26 cellular contexts compared by ENCODE assay signal in the genomic region with DNA sequence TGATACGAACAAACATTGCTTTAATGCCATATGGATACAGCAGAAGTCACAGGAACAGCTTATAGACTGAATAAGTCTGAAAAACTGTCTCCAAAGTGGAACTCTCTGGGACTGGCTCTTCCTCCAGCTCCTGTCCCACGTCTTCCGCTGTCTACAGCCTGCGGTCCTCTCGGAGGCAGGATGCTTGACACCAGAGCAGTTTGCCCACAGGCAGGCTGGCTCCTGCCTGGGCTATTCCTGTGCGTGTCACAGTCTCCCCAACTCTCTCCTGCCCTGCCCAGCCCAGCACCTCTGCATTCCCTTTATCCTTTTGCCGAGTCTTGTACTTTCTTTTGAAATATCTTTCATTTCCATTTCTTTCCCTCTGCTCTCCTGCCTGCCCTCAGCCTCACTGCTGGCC.
"Had no signal": no experiment of that assay in that cellular context is flagged by ENCODE, and none has a peak within 500 bp of the region (broad histone marks: within the 10 kb centered on the region; RNA-seq: fewer than 3 reads in every experiment).

No MANE protein-coding gene starts in this region.

- DNase-seq: dermis blood vessel endothelial cell; effector memory CD4-positive, alpha-beta T cell; foreskin melanocyte; kidney; mesenchymal stem cell; mucosa of descending colon; naive B cell; nucleus accumbens; right cardiac atrium; sigmoid colon; stimulated activated CD4-positive, alpha-beta T cell treated with anti-CD3 and anti-CD28 coated beads, Interleukin-2, amount 100 ng/mL, for 24 hours; stimulated activated CD4-positive, alpha-beta T cell treated with anti-CD3 and anti-CD28 coated beads, Interleukin-4, amount 100 ng/mL, for 24 hours; stimulated activated naive CD4-positive, alpha-beta T cell treated with Interleukin-2 at 50 U/mL for 16 hours; stomach; transverse colon; upper lobe of right lung; uterus had no signal

- H3K9ac ChIP-seq: neural progenitor cell had no signal

- H3K9me3 Mint-ChIP-seq: mesothelial cell of epicardium; natural killer cell treated with Interleukin-12 subunit alpha and Interleukin-12 subunit beta and Interleukin-15 and Interleukin-18, amount 100 ng/mL, for 72 hours; stimulated activated effector memory CD8-positive, alpha-beta T cell treated with anti-CD3 and anti-CD28 coated beads, Interleukin-12 subunit alpha, Interleukin-12 subunit beta, amount 100 ng/mL, for 72 hours had no signal

- FAIRE-seq: endothelial cell of umbilical vein, kidney had no signal

- H3K27ac ChIP-seq: coronary artery, neural progenitor cell, prostate gland, sigmoid colon, stomach, thoracic aorta, transverse colon, upper lobe of right lung, uterus had no signal

- H3K36me3 ChIP-seq: neural progenitor cell, prostate gland, sigmoid colon, stomach, thoracic aorta, transverse colon, upper lobe of right lung, uterus had no signal

- H3K27ac Mint-ChIP-seq: mesothelial cell of epicardium; naive B cell; natural killer cell treated with Interleukin-12 subunit alpha and Interleukin-12 subunit beta and Interleukin-15 and Interleukin-18, amount 100 ng/mL, for 72 hours; neural progenitor cell; stimulated activated effector memory CD8-positive, alpha-beta T cell treated with anti-CD3 and anti-CD28 coated beads, Interleukin-12 subunit alpha, Interleukin-12 subunit beta, amount 100 ng/mL, for 72 hours had no signal

- H3K27me3 ChIP-seq: neural progenitor cell, sigmoid colon, stomach, transverse colon, upper lobe of right lung, uterus had no signal

- H2AFZ ChIP-seq: neural progenitor cell had no signal

- H3K36me3 Mint-ChIP-seq: mesothelial cell of epicardium; naive B cell; natural killer cell treated with Interleukin-12 subunit alpha and Interleukin-12 subunit beta and Interleukin-15 and Interleukin-18, amount 100 ng/mL, for 72 hours; stimulated activated effector memory CD8-positive, alpha-beta T cell treated with anti-CD3 and anti-CD28 coated beads, Interleukin-12 subunit alpha, Interleukin-12 subunit beta, amount 100 ng/mL, for 72 hours had no signal

- H3K4me1 ChIP-seq: prostate gland, sigmoid colon, stomach, transverse colon, upper lobe of right lung, uterus had no signal

- H3K9me3 ChIP-seq: mucosa of descending colon, prostate gland, sigmoid colon, stomach, thoracic aorta, transverse colon, upper lobe of right lung, uterus had no signal

- ATAC-seq: left lobe of liver; mucosa of descending colon; natural killer cell treated with Interleukin-12 subunit alpha and Interleukin-12 subunit beta and Interleukin-15 and Interleukin-18, amount 100 ng/mL, for 72 hours; upper lobe of right lung had no signal

- H3K4me3 ChIP-seq: coronary artery, mucosa of descending colon, neural progenitor cell, prostate gland, sigmoid colon, stomach, thoracic aorta, transverse colon, upper lobe of right lung, uterus had no signal

- H3K4me2 ChIP-seq: neural progenitor cell had no signal
